Comparison of ENCODE assay signal across 8 cellular contexts in genomic region chr17:58335061-58335731, GRCh38. TPM values are rescaled to one million over a fixed set of nuclear protein-coding genes. Genes with fewer than 3 reads are reported as not detected.
DNase-seq lines count a peak whose midpoint lies in the region; ATAC-seq, FAIRE-seq and TF ChIP-seq lines count a peak whose summit lies in the region.

No MANE protein-coding gene starts in this region.

- intact Hi-C loops in mammary epithelial cell (cut with micrococcal nuclease) = no loop called here

- H3F3A ChIP-seq in OCI-LY1 (ENCODE audit: insufficient read depth, low read length) = peaks cover 21% of the 10 kb centered on the region

- H3K4me2 ChIP-seq in OCI-LY1 (ENCODE audit: low read length) (peak overlapping the region; percentile 97), mammary epithelial cell (ENCODE audit: insufficient read depth, low read depth, low read length) (no peak overlapping the region)

- FAIRE-seq in D721Med (lab: Jason Lieb, UNC) = no peak

- H3K36me3 ChIP-seq in OCI-LY1 (ENCODE audit: insufficient read depth, low read length) (peaks cover 29% of the 10 kb centered on the region), mammary epithelial cell (ENCODE audit: insufficient read depth, low read length) (no peaks in the 10 kb centered on the region), neutrophil (peaks cover 13% of the 10 kb centered on the region)

- H3K9me2 ChIP-seq in OCI-LY1 (ENCODE audit: low read depth, low read length) = no peaks in the 10 kb centered on the region

- CTCF ChIA-PET in mammary epithelial cell (lab: Charles Lee; ENCODE audit: low non-redundant PET) = interaction anchor here (0.6 kb wide), 1 partner anchor 1079 kb away, joined by 3 read pairs; the partner anchor contains the start of gene MSI2

- peak overlapping the region; percentile 99 for H3K9ac ChIP-seq in OCI-LY1 (ENCODE audit: low read length)
- H3K9ac ChIP-seq in mammary epithelial cell (ENCODE audit: insufficient read depth, low read length) = no peak overlapping the region

- peaks cover 79% of the 10 kb centered on the region for H3K4me1 ChIP-seq in OCI-LY1 (ENCODE audit: insufficient read depth, low read length, severe bottlenecking)
- H3K4me1 ChIP-seq in mammary epithelial cell (ENCODE audit: insufficient read depth, low read length) = peaks cover 13% of the 10 kb centered on the region
- peaks cover 81 to 82% of the 10 kb centered on the region in 2 experiments for H3K4me1 ChIP-seq in neutrophil (ENCODE audit: control insufficient read depth in 1 of 2, insufficient read depth in 1 of 2, low read depth in 1 of 2, low read length in 1 of 2)

- dilution Hi-C loops in mammary epithelial cell (cut with HindIII; ENCODE audit: low sequenced_read_pairs) = no loop called here

- H3K79me2 ChIP-seq in OCI-LY1 (ENCODE audit: insufficient read depth, low read length) (peaks cover 10% of the 10 kb centered on the region), mammary epithelial cell (ENCODE audit: insufficient read depth, low read length) (no peaks in the 10 kb centered on the region)

- DNase-seq in D721Med (ENCODE audit: insufficient read length, low spot score) (peak; percentile 10), mammary epithelial cell (no peak), SK-N-DZ (ENCODE audit: low spot score) (no peak), GOT3 (lab: John Stamatoyannopoulos, UW) (no peak), amniotic stem cell (lab: John Stamatoyannopoulos, UW) (no peak)

- H3K27ac ChIP-seq in OCI-LY1 (ENCODE audit: low read depth, low read length, poor library complexity, severe bottlenecking) = peak overlapping the region; percentile 99
- H3K27ac ChIP-seq in mammary epithelial cell (ENCODE audit: insufficient read depth, low read depth, low read length) = no peak overlapping the region
- H3K27ac ChIP-seq in neutrophil = peak overlapping the region; percentile 100

- no peak for TF ChIP-seq CTCF in D721Med (IDR thresholded peaks at IDR 0.05; ENCODE audit: insufficient read depth, missing control alignments)
- no peak for TF ChIP-seq CTCF in OCI-LY1 (IDR thresholded peaks at IDR 0.05; ENCODE audit: low read length)
- no peak for TF ChIP-seq CTCF in mammary epithelial cell (conservative IDR thresholded peaks at IDR 0.05 in 1 of 2, IDR thresholded peaks at IDR 0.05 in 1 of 2; ENCODE audit: extremely low read depth in 1 of 2, insufficient read depth in 1 of 2, low read depth in 1 of 2, low read length in 2 of 2)
- no peak for TF ChIP-seq CTCF in neutrophil (IDR thresholded peaks at IDR 0.05)

- ATAC-seq in HG03521 (IDR thresholded peaks at IDR 0.05; ENCODE audit: unreplicated experiment) = no peak

- WGBS in mammary epithelial cell (ENCODE audit: low coverage, missing lambda C conversion rate) = 71% methylated on average over 6 of the region's 10 CpGs

- H2AFZ ChIP-seq in OCI-LY1 (ENCODE audit: low read length) = no peak overlapping the region
- peak overlapping the region; percentile 64 for H2AFZ ChIP-seq in mammary epithelial cell (ENCODE audit: low read depth, low read length)

- H3K9me3 ChIP-seq in OCI-LY1 (ENCODE audit: low read length) (no peaks in the 10 kb centered on the region), mammary epithelial cell (replicated peaks; ENCODE audit: insufficient read depth, low read length) (no peaks in the 10 kb centered on the region), neutrophil (no peaks in the 10 kb centered on the region)

- no TSS peak for BruUV-seq in mammary epithelial cell (replicated peaks; lab: Mats Ljungman, UMichigan)

- H3K27me3 ChIP-seq in OCI-LY1 (ENCODE audit: insufficient read depth, low read length) = no peaks in the 10 kb centered on the region
- H3K27me3 ChIP-seq in mammary epithelial cell (ENCODE audit: insufficient read depth, low read length) = no peaks in the 10 kb centered on the region
- H3K27me3 ChIP-seq in neutrophil = no peaks in the 10 kb centered on the region

- in situ Hi-C loops in mammary epithelial cell (cut with MboI; ENCODE audit: low sequenced_read_pairs in 2 of 2) = no loop called here

- H4K20me1 ChIP-seq in OCI-LY1 (ENCODE audit: insufficient read depth, low read length) (no peaks in the 10 kb centered on the region), mammary epithelial cell (ENCODE audit: insufficient read depth, low read length) (no peaks in the 10 kb centered on the region)

- H3K4me3 ChIP-seq in OCI-LY1 (ENCODE audit: low read depth, low read length, poor library complexity, severe bottlenecking) (peak overlapping the region; percentile 99), mammary epithelial cell (replicated peaks in 1 of 3; ENCODE audit: insufficient read depth in 1 of 3, low read depth in 2 of 3, low read length in 3 of 3) (no peak overlapping the region), neutrophil (ENCODE audit: low read depth in 1 of 2, low read length in 1 of 2) (peak overlapping the region; percentile 86 to 95)

RNA-seq across cellular contexts. Expression of gene TSPOAP1, which starts 6.6 kb away (rescaled TPM):
- total RNA-seq in mammary epithelial cell = under 1 TPM; 0.05 to 0.17 TPM
- polyA plus RNA-seq in mammary epithelial cell = not detected
- not detected for polyA minus RNA-seq in mammary epithelial cell
- 11.4 and 23.2 TPM in 2 replicates for polyA plus RNA-seq in SK-N-DZ (2014; cell fraction: cytosol; rRNA removed)
- polyA plus RNA-seq in SK-N-DZ (2014; cell fraction: nucleus; rRNA removed) = 65.5 and 69.6 TPM in 2 replicates

RNA-seq across cellular contexts. Expression of gene SUPT4H1, which starts 16.8 kb away (rescaled TPM):
- 10 to 100 TPM; 32.3 to 55.3 TPM for total RNA-seq in mammary epithelial cell
- 94.7 TPM for polyA plus RNA-seq in mammary epithelial cell
- polyA minus RNA-seq in mammary epithelial cell = 126 TPM
- 215 and 376 TPM in 2 replicates for polyA plus RNA-seq in SK-N-DZ (2014; cell fraction: cytosol; rRNA removed)
- polyA plus RNA-seq in SK-N-DZ (2014; cell fraction: nucleus; rRNA removed) = 80.2 and 156 TPM in 2 replicates

RNA-seq across cellular contexts. Expression of gene MPO, which starts 54.5 kb away (rescaled TPM):
- total RNA-seq in mammary epithelial cell = not detected
- not detected for polyA plus RNA-seq in mammary epithelial cell
- polyA minus RNA-seq in mammary epithelial cell = not detected
- polyA plus RNA-seq in SK-N-DZ (2014; cell fraction: cytosol; rRNA removed) = 0.38 and 0.44 TPM in 2 replicates
- polyA plus RNA-seq in SK-N-DZ (2014; cell fraction: nucleus; rRNA removed) = 0.33 and 0.51 TPM in 2 replicates

Comparison
In these comparisons a context has a peak if more than half of its experiments do, and no peak if none do; other contexts are left out.
1. H3K4me3 ChIP-seq: peak in OCI-LY1 (single experiment) and neutrophil (2 of 2); none in mammary epithelial cell (0 of 3).